8 cellular contexts compared by ENCODE assay signal in the genomic region with DNA sequence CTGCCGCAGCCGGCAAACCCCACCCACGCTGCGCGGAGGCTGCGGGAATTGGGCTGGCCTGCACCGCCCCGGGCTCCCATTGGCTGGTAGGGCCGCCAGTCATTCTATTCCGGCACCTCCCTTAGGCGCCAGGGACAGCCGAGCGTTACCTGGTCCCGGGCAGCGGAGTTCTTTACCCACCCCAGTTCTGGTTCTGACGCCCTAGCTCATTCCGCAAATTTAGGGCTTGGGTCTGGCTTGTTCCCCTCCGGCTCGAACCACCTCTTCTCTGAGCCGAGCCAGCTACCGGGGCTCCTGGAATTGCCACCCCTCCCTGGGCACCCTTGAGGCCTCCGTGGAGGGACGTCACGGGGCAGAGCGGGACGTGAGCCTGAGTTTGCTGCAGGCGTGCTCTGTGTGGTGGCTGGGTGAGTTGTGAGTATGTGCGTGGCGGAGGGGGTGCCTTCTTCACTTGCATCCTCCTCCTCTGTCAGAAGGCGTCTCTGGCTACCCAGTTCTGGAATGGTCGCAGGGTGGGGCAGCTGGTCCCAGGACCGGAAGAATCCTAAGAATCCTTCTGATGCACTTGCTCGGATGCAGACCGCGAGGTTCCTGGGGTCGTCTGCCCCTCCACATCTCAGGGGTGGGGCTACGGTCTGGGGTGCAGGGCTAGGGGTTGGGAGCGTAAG. TPM values are rescaled to one million over a fixed set of nuclear protein-coding genes. Genes with fewer than 3 reads are reported as not detected.
DNase-seq lines count a peak whose midpoint lies in the region; ATAC-seq, FAIRE-seq and TF ChIP-seq lines count a peak whose summit lies in the region.

A gene (minus strand): TSS at position 2 of the 668 bp plus-strand sequence. CDS start 910 bp downstream, outside the sequence.
A gene with protein sequence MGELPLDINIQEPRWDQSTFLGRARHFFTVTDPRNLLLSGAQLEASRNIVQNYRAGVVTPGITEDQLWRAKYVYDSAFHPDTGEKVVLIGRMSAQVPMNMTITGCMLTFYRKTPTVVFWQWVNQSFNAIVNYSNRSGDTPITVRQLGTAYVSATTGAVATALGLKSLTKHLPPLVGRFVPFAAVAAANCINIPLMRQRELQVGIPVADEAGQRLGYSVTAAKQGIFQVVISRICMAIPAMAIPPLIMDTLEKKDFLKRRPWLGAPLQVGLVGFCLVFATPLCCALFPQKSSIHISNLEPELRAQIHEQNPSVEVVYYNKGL (plus strand): TSS at position 107 of the 668 bp plus-strand sequence. CDS start 3,461 bp downstream, outside the sequence.

- H3K4me1 ChIP-seq in kidney (ENCODE audit: control insufficient read depth in 1 of 2, insufficient read depth in 1 of 2, low read depth in 1 of 2, low read length in 2 of 2): peaks cover 5 to 21% of the 10 kb centered on the region in 2 donors

- H3K9ac ChIP-seq in kidney (ENCODE audit: low read length in 2 of 2): peak within 1 kb of the TSS; percentile 88 to 89

- intact Hi-C loops in kidney (cut with DNase I): no loop called here

- peak; percentile 75 for ATAC-seq in GM18873 (IDR thresholded peaks at IDR 0.05; ENCODE audit: low FRiP score, unreplicated experiment)
- peak; percentile 90 for ATAC-seq in HG03139 (IDR thresholded peaks at IDR 0.05; ENCODE audit: unreplicated experiment)
- ATAC-seq in central memory CD8-positive, alpha-beta T cell (replicated peaks; ENCODE audit: extremely low read depth, poor library complexity, severe bottlenecking): peak; percentile 84

- DNase-seq in ACHN (peak; percentile 94), NCI-H226 (peak; percentile 86), kidney (peak; percentile 97)
- peak; percentile 99 for DNase-seq in activated CD4-positive, CD25-positive, alpha-beta regulatory T cell treated with anti-CD3 and anti-CD28 coated beads, Interleukin-2, amount 50 U/mL, for 72 hours
- peak; percentile 92 to 93 for DNase-seq in central memory CD8-positive, alpha-beta T cell (ENCODE audit: low spot score in 2 of 2)
- DNase-seq in stimulated activated CD4-positive, alpha-beta T cell treated with anti-CD3 and anti-CD28 coated beads, Interleukin-15, amount 100 ng/mL, for 1 hour (ENCODE audit: low read depth in 1 of 2, low spot score in 1 of 2): peak; percentile 95 to 96

- no peaks in the 10 kb centered on the region for H3K9me3 ChIP-seq in kidney (ENCODE audit: control insufficient read depth in 1 of 2, low read length in 2 of 2)

- H3K4me1 Mint-ChIP-seq in central memory CD8-positive, alpha-beta T cell: peaks cover 29% of the 10 kb centered on the region

- H3K9me3 Mint-ChIP-seq in central memory CD8-positive, alpha-beta T cell: no peaks in the 10 kb centered on the region

- H3K36me3 Mint-ChIP-seq in central memory CD8-positive, alpha-beta T cell (ENCODE audit: insufficient read depth): peaks cover 8% of the 10 kb centered on the region

- H3K36me3 ChIP-seq in kidney (ENCODE audit: control insufficient read depth in 1 of 2, insufficient read depth in 2 of 2, low read length in 2 of 2): peaks cover 8 to 11% of the 10 kb centered on the region in 2 donors

- H3K27ac Mint-ChIP-seq in central memory CD8-positive, alpha-beta T cell (ENCODE audit: low read depth): peak within 1 kb of the TSS; percentile 82

- H3K27me3 Mint-ChIP-seq in central memory CD8-positive, alpha-beta T cell: peaks cover 14% of the 10 kb centered on the region

- peak within 1 kb of the TSS; percentile 88 to 93 for H3K4me3 ChIP-seq in kidney (ENCODE audit: low read length in 2 of 2)

- TF ChIP-seq CTCF in kidney (IDR thresholded peaks at IDR 0.05; ENCODE audit: borderline replicate concordance, extremely low read depth, insufficient read depth): no peak

- in situ Hi-C loops in ACHN (cut with HindIII; ENCODE audit: low pct_ligation_motif_present, low pct_unique_long_range_greater_than_20kb, low sequenced_read_pairs): no loop called here

- H3K27ac ChIP-seq in kidney (ENCODE audit: low read depth in 2 of 2, low read length in 2 of 2): peak within 1 kb of the TSS; percentile 96 to 97

- FAIRE-seq in kidney (lab: Jason Lieb, UNC): no peak

- peak within 1 kb of the TSS; percentile 83 for H3K4me3 Mint-ChIP-seq in central memory CD8-positive, alpha-beta T cell

RNA-seq across cellular contexts. Expression of the first gene that starts in this region (rescaled TPM):
- 1.6 TPM for total RNA-seq in kidney
- 1.9 TPM for polyA plus RNA-seq in kidney (ENCODE audit: insufficient read depth, low read depth, low replicate concordance)

RNA-seq across cellular contexts. Expression of the second gene that starts in this region (rescaled TPM):
- 51.6 TPM for total RNA-seq in kidney
- 23.3 TPM for polyA plus RNA-seq in kidney (ENCODE audit: insufficient read depth, low read depth, low replicate concordance)

Comparison
In these comparisons a context has a peak if more than half of its experiments do, and no peak if none do; other contexts are left out.
1. Peak in every context shown above with its lines: DNase-seq, ATAC-seq, H3K4me3 ChIP-seq and H3K27ac ChIP-seq.